In genomic region chr6:16783952-16784351, GRCh38 we compare ENCODE assay signal across 5 cellular contexts.
"Had no signal": no experiment of that assay in that cellular context is flagged by ENCODE, and none has a peak within 500 bp of the region (broad histone marks: within the 10 kb centered on the region; RNA-seq: fewer than 3 reads in every experiment).

No MANE protein-coding gene starts in this region.

- ATAC-seq: K562 had no signal

- H3K4me3 ChIP-seq: K562 had no signal

- DNase-seq: KBM-7, KG1 had no signal

- H3K27ac ChIP-seq: HL-60 had no signal

- FAIRE-seq: HTR-8/SVneo, K562 had no signal
